10 cellular contexts compared by ENCODE assay signal in genomic region chr2:68789603-68790002, GRCh38. TPM values are rescaled to one million over a fixed set of nuclear protein-coding genes. Genes with fewer than 3 reads are reported as not detected.
DNase-seq lines count a peak whose midpoint lies in the region; ATAC-seq and TF ChIP-seq lines count a peak whose summit lies in the region.
"Had no signal": no experiment of that assay in that cellular context is flagged by ENCODE, and none has a peak within 500 bp of the region (broad histone marks: within the 10 kb centered on the region; RNA-seq: fewer than 3 reads in every experiment).

No MANE protein-coding gene starts in this region.

- no peaks in the 10 kb centered on the region for H3K9me3 Mint-ChIP-seq in stimulated activated naive CD8-positive, alpha-beta T cell treated with anti-CD3 and anti-CD28 coated beads, Interleukin-15, amount 100 ng/mL, for 72 hours

- H3K27ac ChIP-seq in Peyer's patch, result peak overlapping the region in 2 of 4 donors; percentile 64 to 79
- H3K27ac ChIP-seq: brain microvascular endothelial cell, SJSA1 had no signal

- ATAC-seq in HG02763 (IDR thresholded peaks at IDR 0.05; ENCODE audit: unreplicated experiment), result peak; percentile 99
- peak; percentile 98 for ATAC-seq in stimulated activated naive CD8-positive, alpha-beta T cell treated with anti-CD3 and anti-CD28 coated beads, Interleukin-15, amount 100 ng/mL, for 72 hours

- TF ChIP-seq CTCF in Peyer's patch (IDR thresholded peaks at IDR 0.05), result no peak

- peaks cover 56% of the 10 kb centered on the region for H3K4me1 Mint-ChIP-seq in stimulated activated naive CD8-positive, alpha-beta T cell treated with anti-CD3 and anti-CD28 coated beads, Interleukin-15, amount 100 ng/mL, for 72 hours

- H3K9me3 ChIP-seq in Peyer's patch, result no peaks in the 10 kb centered on the region
- H3K9me3 ChIP-seq: SJSA1 had no signal

- H3K4me1 ChIP-seq in Peyer's patch, result peaks cover 0 to 16% (median 5%) of the 10 kb centered on the region in 4 donors

- peak; percentile 66 for DNase-seq in stimulated activated CD4-positive, alpha-beta T cell treated with anti-CD3 and anti-CD28 coated beads, Interleukin-15, amount 100 ng/mL, for 24 hours
- DNase-seq in stimulated activated CD4-positive, alpha-beta T cell treated with anti-CD3 and anti-CD28 coated beads, Interleukin-12 subunit alpha, Interleukin-12 subunit beta, amount 100 ng/mL, for 4 hours, result no peak
- peak in 2 of 3 donors; percentile 89 for DNase-seq in Peyer's patch
- peak in 1 of 2 donors; percentile 74 for DNase-seq in stimulated activated naive CD8-positive, alpha-beta T cell treated with anti-CD3 and anti-CD28 coated beads, Interleukin-15, amount 100 ng/mL, for 72 hours
- no peak for DNase-seq in mucosa of gallbladder (ENCODE audit: low spot score)
- no peak for DNase-seq in NCI-H2107 treated with DMSO at 0.1 percent for 48 hours (lab: John Stamatoyannopoulos, UW; ENCODE audit: unreplicated experiment)
- no peak for DNase-seq in NCI-H446 treated with DMSO at 0.1 percent for 48 hours (lab: John Stamatoyannopoulos, UW)
- DNase-seq: brain microvascular endothelial cell had no signal

- H3K27ac Mint-ChIP-seq in stimulated activated naive CD8-positive, alpha-beta T cell treated with anti-CD3 and anti-CD28 coated beads, Interleukin-15, amount 100 ng/mL, for 72 hours, result peak overlapping the region in 1 of 2 donors; percentile 20

- no peaks in the 10 kb centered on the region for H3K27me3 Mint-ChIP-seq in stimulated activated naive CD8-positive, alpha-beta T cell treated with anti-CD3 and anti-CD28 coated beads, Interleukin-15, amount 100 ng/mL, for 72 hours

- no peaks in the 10 kb centered on the region for H3K27me3 ChIP-seq in Peyer's patch
- H3K27me3 ChIP-seq: brain microvascular endothelial cell, SJSA1 had no signal

- no peak overlapping the region for H3K4me3 ChIP-seq in Peyer's patch
- H3K4me3 ChIP-seq: SJSA1 had no signal

- no peak for TF ChIP-seq POLR2A in Peyer's patch (IDR thresholded peaks at IDR 0.05)

- no peak overlapping the region for H3K4me3 Mint-ChIP-seq in stimulated activated naive CD8-positive, alpha-beta T cell treated with anti-CD3 and anti-CD28 coated beads, Interleukin-15, amount 100 ng/mL, for 72 hours

- peaks cover 0 to 10% (median 0%) of the 10 kb centered on the region in 3 donors for H3K36me3 ChIP-seq in Peyer's patch
- H3K36me3 ChIP-seq: brain microvascular endothelial cell, SJSA1 had no signal

RNA-seq across cellular contexts. Expression of gene ARHGAP25, which starts 55.0 kb away (rescaled TPM):
- total RNA-seq in Peyer's patch (10 to 100 TPM in 2 of 4 donors, 1 to 10 TPM in 2; 4.9 to 82.5 (median 8.7) TPM), mucosa of gallbladder (12.6 TPM)
- total RNA-seq: SJSA1 had no signal

Comparison
In these comparisons a context has a peak if more than half of its experiments do, and no peak if none do; other contexts are left out.
1. DNase-seq: peak in stimulated activated CD4-positive, alpha-beta T cell treated with anti-CD3 and anti-CD28 coated beads, Interleukin-15, amount 100 ng/mL, for 24 hours (single experiment) and Peyer's patch (2 of 3); none in stimulated activated CD4-positive, alpha-beta T cell treated with anti-CD3 and anti-CD28 coated beads, Interleukin-12 subunit alpha, Interleukin-12 subunit beta, amount 100 ng/mL, for 4 hours (single experiment), mucosa of gallbladder (single experiment), NCI-H2107 treated with DMSO at 0.1 percent for 48 hours (single experiment) and NCI-H446 treated with DMSO at 0.1 percent for 48 hours (single experiment).